In genomic region chr3:4720316-4721075, GRCh38 we compare ENCODE assay signal across 7 cellular contexts.
DNase-seq lines count a peak whose midpoint lies in the region; ATAC-seq and TF ChIP-seq lines count a peak whose summit lies in the region.

No MANE protein-coding gene starts in this region.

- ATAC-seq in right cardiac atrium (peak; percentile 82 to 86), HG02623 (IDR thresholded peaks at IDR 0.05; ENCODE audit: unreplicated experiment) (no peak)

- H3K79me2 ChIP-seq in MM.1S (ENCODE audit: low read length), result no peaks in the 10 kb centered on the region

- no peak overlapping the region for H3K27ac ChIP-seq in MM.1S (ENCODE audit: low read length)
- H3K27ac ChIP-seq in right cardiac atrium (ENCODE audit: low read length), result peak overlapping the region; percentile 70

- H3K9ac ChIP-seq in MM.1S (ENCODE audit: low read length) (no peak overlapping the region), skeletal muscle satellite cell (ENCODE audit: low read depth, low read length) (peak overlapping the region; percentile 65)

- no peaks in the 10 kb centered on the region for H3K4me1 ChIP-seq in MM.1S (ENCODE audit: low read length)
- H3K4me1 ChIP-seq in right cardiac atrium (ENCODE audit: control insufficient read depth, insufficient read depth, low read length), result no peaks in the 10 kb centered on the region
- H3K4me1 ChIP-seq in skeletal muscle satellite cell (ENCODE audit: control insufficient read depth, insufficient read depth, low read length), result peaks cover 57% of the 10 kb centered on the region

- no peak overlapping the region for H2AFZ ChIP-seq in MM.1S (ENCODE audit: low read length)

- intact Hi-C loops in right cardiac atrium (cut with DNase I), result loop anchor here in 3 of 4 donors (5.0 to 10.0 kb wide), 5 partner anchors 94 to 464 kb away; partner anchors contain the start of genes BHLHE40 (in 2 of the 3) and EDEM1 (in 1 of the 3)

- H3K27me3 ChIP-seq in MM.1S (replicated peaks; ENCODE audit: insufficient read depth, low read length), result no peaks in the 10 kb centered on the region
- no peaks in the 10 kb centered on the region for H3K27me3 ChIP-seq in right cardiac atrium (ENCODE audit: control insufficient read depth, insufficient read depth)
- H3K27me3 ChIP-seq in skeletal muscle satellite cell (ENCODE audit: control insufficient read depth, insufficient read depth, low read length), result no peaks in the 10 kb centered on the region

- H3K4me2 ChIP-seq in MM.1S (ENCODE audit: low read depth, low read length), result no peak overlapping the region
- peak overlapping the region; percentile 61 for H3K4me2 ChIP-seq in skeletal muscle satellite cell (ENCODE audit: low read length)

- DNase-seq in GM12865 (ENCODE audit: low read depth) (peak; percentile 48), MM.1S (no peak), anterior cingulate cortex (lab: John Stamatoyannopoulos, UW) (peak in 45 of 58 donors; percentile 7 to 80 (median 48)), right cardiac atrium (peak; percentile 76 to 88 (median 77))
- no peak for DNase-seq in stimulated activated CD4-positive, alpha-beta T cell treated with anti-CD3 and anti-CD28 coated beads, Interleukin-4, amount 100 ng/mL, for 1 hour

- H3K36me3 ChIP-seq in MM.1S (replicated peaks; ENCODE audit: insufficient read depth, low read length), result no peaks in the 10 kb centered on the region
- no peaks in the 10 kb centered on the region for H3K36me3 ChIP-seq in skeletal muscle satellite cell (ENCODE audit: insufficient read depth, low read length)

- H3F3A ChIP-seq in MM.1S (ENCODE audit: insufficient read depth, low read length), result no peaks in the 10 kb centered on the region

- H3K9me3 ChIP-seq in MM.1S (replicated peaks; ENCODE audit: insufficient read depth, low read length) (no peaks in the 10 kb centered on the region), right cardiac atrium (ENCODE audit: control insufficient read depth, low read length) (no peaks in the 10 kb centered on the region), skeletal muscle satellite cell (replicated peaks; ENCODE audit: low read length) (no peaks in the 10 kb centered on the region)

- 38% methylated on average over 12 of the region's 12 CpGs for WGBS in right cardiac atrium

- H3K4me3 ChIP-seq in GM12865 (ENCODE audit: low read depth, low read length), result no peak overlapping the region
- no peak overlapping the region for H3K4me3 ChIP-seq in MM.1S (ENCODE audit: low read length)
- H3K4me3 ChIP-seq in right cardiac atrium (ENCODE audit: low read length), result no peak overlapping the region
- H3K4me3 ChIP-seq in skeletal muscle satellite cell (ENCODE audit: low read length), result no peak overlapping the region

- H3K9me2 ChIP-seq in MM.1S (replicated peaks; ENCODE audit: insufficient read depth, low read length), result no peaks in the 10 kb centered on the region

- TF ChIP-seq CTCF in GM12865 (IDR thresholded peaks at IDR 0.05; ENCODE audit: insufficient read depth, low read depth, low read length, missing control alignments) (peak; percentile 25), MM.1S (IDR thresholded peaks at IDR 0.05; ENCODE audit: low read length) (peak; percentile 21)

- H4K20me1 ChIP-seq in MM.1S (ENCODE audit: insufficient read depth, low read length), result no peaks in the 10 kb centered on the region

Comparison
In these comparisons a context has a peak if more than half of its experiments do, and no peak if none do; other contexts are left out.
1. DNase-seq: peak in GM12865 (single experiment), anterior cingulate cortex (45 of 58) and right cardiac atrium (3 of 3); none in MM.1S (single experiment) and stimulated activated CD4-positive, alpha-beta T cell treated with anti-CD3 and anti-CD28 coated beads, Interleukin-4, amount 100 ng/mL, for 1 hour (single experiment).